ENCODE assay signal across 31 cellular contexts in the genomic region with DNA sequence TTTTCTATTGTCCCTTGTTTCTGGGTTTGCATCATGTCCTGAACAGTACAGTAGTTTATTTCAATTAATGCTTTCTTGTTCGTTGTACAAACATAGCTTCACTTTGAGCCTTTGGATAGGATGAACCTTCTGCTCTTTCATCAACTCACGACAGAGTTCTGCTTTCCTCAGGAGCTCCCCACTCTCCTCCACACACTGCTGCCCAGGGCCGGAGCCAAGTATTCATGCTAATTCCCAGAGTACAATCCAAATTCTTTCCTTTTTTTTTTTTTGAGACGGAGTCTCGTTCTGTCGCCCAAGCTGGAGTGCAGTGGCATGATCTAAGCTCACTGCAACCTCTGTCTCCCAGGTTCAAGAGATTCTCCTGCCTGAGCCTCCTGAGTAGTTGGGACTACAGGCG.
"Had no signal": no experiment of that assay in that cellular context is flagged by ENCODE, and none has a peak within 500 bp of the region (broad histone marks: within the 10 kb centered on the region; RNA-seq: fewer than 3 reads in every experiment).

No MANE protein-coding gene starts in this region.

- H3K9ac ChIP-seq: parathyroid adenoma had no signal

- H3K9me3 ChIP-seq: ovary, psoas muscle, spleen, suprapubic skin, testis, tibial nerve, upper lobe of left lung, vagina had no signal

- DNase-seq: naive thymus-derived CD4-positive, alpha-beta T cell; natural killer cell; occipital lobe; ovary; posterior cingulate gyrus; psoas muscle; right cardiac atrium; spleen; stimulated activated CD4-positive, alpha-beta T cell treated with anti-CD3 and anti-CD28 coated beads, Interleukin-12 subunit alpha, Interleukin-12 subunit beta, amount 100 ng/mL, for 4 hours; stimulated activated CD4-positive, alpha-beta T cell treated with anti-CD3 and anti-CD28 coated beads, Interleukin-1b, Interleukin-23, amount 100 ng/mL, for 48 hours; stimulated activated CD4-positive, alpha-beta T cell treated with anti-CD3 and anti-CD28 coated beads, Interleukin-4, amount 100 ng/mL, for 1 hour; stimulated activated CD4-positive, alpha-beta T cell treated with anti-CD3 and anti-CD28 coated beads, Interleukin-4, amount 100 ng/mL, for 4 hours; stimulated activated CD8-positive, alpha-beta memory T cell treated with anti-CD3 and anti-CD28 coated beads, Interleukin-4, amount 100 ng/mL, for 48 hours; stimulated activated naive CD4-positive, alpha-beta T cell; stimulated activated naive CD8-positive, alpha-beta T cell treated with anti-CD3 and anti-CD28 coated beads, Interleukin-15, amount 100 ng/mL, for 72 hours; stimulated activated naive CD8-positive, alpha-beta T cell treated with anti-CD3 and anti-CD28 coated beads, Interleukin-15, Interleukin-2, amounts not matched to agents 100 U/mL and 50 U/mL, for 24 hours; substantia nigra; testis; trophoblast cell; upper lobe of left lung had no signal

- H3K27me3 Mint-ChIP-seq: progenitor cell of endocrine pancreas had no signal

- H3K4me1 Mint-ChIP-seq: naive thymus-derived CD4-positive, alpha-beta T cell; natural killer cell; nephron; stimulated activated memory B cell treated with anti-CD40 and anti-IgM and Interleukin-4, amounts not matched to agents 10 μg/mL and 1 μg/mL and 100 μg/mL, for 72 hours; stimulated activated naive CD8-positive, alpha-beta T cell treated with anti-CD3 and anti-CD28 coated beads, Interleukin-15, amount 100 ng/mL, for 72 hours had no signal

- H3K79me2 ChIP-seq: parathyroid adenoma had no signal

- ATAC-seq: naive thymus-derived CD4-positive, alpha-beta T cell; natural killer cell; psoas muscle; right cardiac atrium; sciatic nerve; stimulated activated memory B cell treated with anti-CD40 and anti-IgM and Interleukin-4, amounts not matched to agents 10 μg/mL and 1 μg/mL and 100 μg/mL, for 72 hours; stimulated activated naive CD8-positive, alpha-beta T cell treated with anti-CD3 and anti-CD28 coated beads, Interleukin-15, amount 100 ng/mL, for 72 hours; stimulated activated naive CD8-positive, alpha-beta T cell treated with anti-CD3 and anti-CD28 coated beads, Interleukin-15, Interleukin-2, amounts not matched to agents 100 U/mL and 50 U/mL, for 24 hours had no signal

- H3K4me3 Mint-ChIP-seq: naive thymus-derived CD4-positive, alpha-beta T cell; natural killer cell; nephron; stimulated activated memory B cell treated with anti-CD40 and anti-IgM and Interleukin-4, amounts not matched to agents 10 μg/mL and 1 μg/mL and 100 μg/mL, for 72 hours; stimulated activated naive CD8-positive, alpha-beta T cell treated with anti-CD3 and anti-CD28 coated beads, Interleukin-15, amount 100 ng/mL, for 72 hours had no signal

- FAIRE-seq: urothelium cell line had no signal

- H3K27ac Mint-ChIP-seq: naive thymus-derived CD4-positive, alpha-beta T cell; natural killer cell; nephron; progenitor cell of endocrine pancreas; stimulated activated memory B cell treated with anti-CD40 and anti-IgM and Interleukin-4, amounts not matched to agents 10 μg/mL and 1 μg/mL and 100 μg/mL, for 72 hours; stimulated activated naive CD8-positive, alpha-beta T cell treated with anti-CD3 and anti-CD28 coated beads, Interleukin-15, amount 100 ng/mL, for 72 hours had no signal

- H3K4me3 ChIP-seq: ovary, psoas muscle, skin epidermis, smooth muscle cell, spleen, suprapubic skin, testis, tibial nerve, upper lobe of left lung, vagina had no signal

- H2AFZ ChIP-seq: parathyroid adenoma had no signal

- H3K27me3 ChIP-seq: ovary, spleen, suprapubic skin, testis, tibial nerve, upper lobe of left lung, vagina had no signal

- H3K4me2 ChIP-seq: smooth muscle cell had no signal

- H3K4me1 ChIP-seq: parathyroid adenoma, psoas muscle, spleen, suprapubic skin, testis, tibial nerve, upper lobe of left lung, vagina had no signal

- H3K36me3 ChIP-seq: ovary, spleen, suprapubic skin, tibial nerve, upper lobe of left lung, vagina had no signal

- H3K9me3 Mint-ChIP-seq: natural killer cell; nephron; stimulated activated memory B cell treated with anti-CD40 and anti-IgM and Interleukin-4, amounts not matched to agents 10 μg/mL and 1 μg/mL and 100 μg/mL, for 72 hours; stimulated activated naive CD8-positive, alpha-beta T cell treated with anti-CD3 and anti-CD28 coated beads, Interleukin-15, amount 100 ng/mL, for 72 hours had no signal

- H3K27ac ChIP-seq: ovary, parathyroid adenoma, psoas muscle, skin epidermis, spleen, suprapubic skin, testis, tibial nerve, upper lobe of left lung, vagina had no signal

- H3K36me3 Mint-ChIP-seq: natural killer cell; stimulated activated memory B cell treated with anti-CD40 and anti-IgM and Interleukin-4, amounts not matched to agents 10 μg/mL and 1 μg/mL and 100 μg/mL, for 72 hours had no signal
